ENCODE assay signal across 16 cellular contexts in genomic region chr3:80556728-80557127, GRCh38.
"Had no signal": no experiment of that assay in that cellular context is flagged by ENCODE, and none has a peak within 500 bp of the region (broad histone marks: within the 10 kb centered on the region; RNA-seq: fewer than 3 reads in every experiment).

No MANE protein-coding gene starts in this region.

- ATAC-seq: activated CD4-positive, CD25-positive, alpha-beta regulatory T cell treated with anti-CD3 and anti-CD28 coated beads, Interleukin-2, amount 50 U/mL, for 24 hours; left ventricle myocardium superior; naive thymus-derived CD8-positive, alpha-beta T cell had no signal

- H3K9me3 ChIP-seq: breast epithelium, testis had no signal

- H3K4me3 ChIP-seq: breast epithelium, dorsolateral prefrontal cortex, stomach, testis had no signal

- H3K27ac ChIP-seq: breast epithelium, dorsolateral prefrontal cortex, parathyroid adenoma, stomach, testis had no signal

- H3K27me3 ChIP-seq: breast epithelium, stomach, testis had no signal

- H3K36me3 ChIP-seq: breast epithelium, stomach had no signal

- DNase-seq: activated CD4-positive, alpha-beta T cell treated with anti-CD3 and anti-CD28 coated beads, Interleukin-2, amount 50 U/mL, for 1 hour; activated CD8-positive, alpha-beta memory T cell treated with anti-CD3 and anti-CD28 coated beads for 24 hours; activated naive CD4-positive, alpha-beta T cell; activated naive CD8-positive, alpha-beta T cell treated with anti-CD3 and anti-CD28 coated beads, Interleukin-2, amount 10 ng/mL, durations not matched to agents 7 days and 5 days; dorsolateral prefrontal cortex; endodermal cell; left ventricle myocardium superior; mesenchymal stem cell; naive thymus-derived CD8-positive, alpha-beta T cell; stimulated activated CD4-positive, alpha-beta T cell treated with anti-CD3 and anti-CD28 coated beads, Interleukin-12 subunit alpha, Interleukin-12 subunit beta, amount 100 ng/mL, for 4 hours; stimulated activated CD4-positive, alpha-beta T cell treated with anti-CD3 and anti-CD28 coated beads, Interleukin-2, amount 100 ng/mL, for 24 hours; stomach; testis had no signal

- H3K4me1 ChIP-seq: breast epithelium, parathyroid adenoma, stomach, testis had no signal
